In genomic region chr20:64234291-64234791, GRCh38 we compare ENCODE assay signal across 15 cellular contexts.
"Had no signal": no experiment of that assay in that cellular context is flagged by ENCODE, and none has a peak within 500 bp of the region (broad histone marks: within the 10 kb centered on the region; RNA-seq: fewer than 3 reads in every experiment).

No MANE protein-coding gene starts in this region.

- H3K36me3 ChIP-seq: breast epithelium, prostate gland, stomach, upper lobe of left lung had no signal

- ATAC-seq: activated T-cell treated with anti-CD3 and anti-CD28 coated beads, Interleukin-2, amount 50 U/mL, for 72 hours; sciatic nerve had no signal

- H3K4me1 ChIP-seq: breast epithelium, prostate gland, upper lobe of left lung had no signal

- H3K27me3 ChIP-seq: breast epithelium, stomach, testis, upper lobe of left lung had no signal

- H3K9me3 ChIP-seq: breast epithelium, prostate gland, stomach, testis, upper lobe of left lung had no signal

- H3K27ac ChIP-seq: breast epithelium, epithelial cell of prostate, prostate gland, testis, upper lobe of left lung had no signal

- H3K4me3 ChIP-seq: breast epithelium, prostate gland, stomach, testis, upper lobe of left lung had no signal

- DNase-seq: activated CD4-positive, alpha-beta T cell treated with anti-CD3 and anti-CD28 coated beads, Interleukin-2, amount 10 ng/mL, durations not matched to agents 7 days and 5 days; activated CD8-positive, alpha-beta memory T cell treated with anti-CD3 and anti-CD28 coated beads, Interleukin-2, amount 50 U/mL, for 48 hours; activated gamma-delta T cell treated with Interleukin-2 at 50 U/mL for 16 hours; activated T-cell treated with anti-CD3 and anti-CD28 coated beads, Interleukin-2, amount 50 U/mL, for 72 hours; dermis blood vessel endothelial cell; foreskin melanocyte; mesenchymal stem cell; occipital lobe had no signal
